ENCODE assay signal across 24 cellular contexts in the genomic region with DNA sequence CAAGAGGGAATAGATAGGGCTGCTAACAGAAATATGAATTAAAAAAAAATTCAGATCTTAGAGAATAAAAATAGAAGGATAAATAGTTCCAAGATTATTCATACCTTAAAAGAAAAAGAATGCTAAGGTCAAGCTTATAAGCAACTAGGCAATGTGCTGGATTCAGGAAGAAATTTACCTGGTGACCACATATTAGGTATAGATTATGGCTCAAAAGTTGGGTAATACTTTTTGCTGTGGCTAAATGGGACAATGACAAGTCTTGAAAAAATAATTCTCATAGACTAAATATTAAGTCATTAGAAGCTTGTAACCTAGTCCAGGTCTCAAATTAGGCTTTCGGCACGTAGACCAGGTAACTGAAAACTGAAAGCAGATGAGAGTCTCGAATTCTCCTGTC. TPM values are rescaled to one million over a fixed set of nuclear protein-coding genes. Genes with fewer than 3 reads are reported as not detected.
A peak's percentile ranks its signal among the peaks of the same experiment; 100 is the strongest.
DNase-seq lines count a peak whose midpoint lies in the region; ATAC-seq, FAIRE-seq and TF ChIP-seq lines count a peak whose summit lies in the region.
"Had no signal": no experiment of that assay in that cellular context is flagged by ENCODE, and none has a peak within 500 bp of the region (broad histone marks: within the 10 kb centered on the region; RNA-seq: fewer than 3 reads in every experiment).

No MANE protein-coding gene starts in this region.

- peaks cover 25 to 29% of the 10 kb centered on the region in 2 donors for H3K4me1 Mint-ChIP-seq in natural killer cell treated with Interleukin-12 subunit alpha and Interleukin-12 subunit beta and Interleukin-15 and Interleukin-18, amount 100 ng/mL, for 72 hours (ENCODE audit: low read depth in 2 of 2)
- H3K4me1 Mint-ChIP-seq in natural killer cell (peaks cover 38 to 40% of the 10 kb centered on the region in 2 donors), astrocyte (ENCODE audit: low read depth, unreplicated experiment) (peaks cover 14% of the 10 kb centered on the region)

- H3K9me3 Mint-ChIP-seq in natural killer cell treated with Interleukin-12 subunit alpha and Interleukin-12 subunit beta and Interleukin-15 and Interleukin-18, amount 100 ng/mL, for 72 hours, result no peaks in the 10 kb centered on the region
- H3K9me3 Mint-ChIP-seq in natural killer cell (no peaks in the 10 kb centered on the region), astrocyte (ENCODE audit: unreplicated experiment) (peaks cover 4% of the 10 kb centered on the region)
- H3K9me3 Mint-ChIP-seq: activated CD4-positive, alpha-beta T cell treated with anti-CD3 and anti-CD28 coated beads, Interleukin-2, amount 10 ng/mL, durations not matched to agents 24 days and 14 days; CD4-positive, CD25-positive, alpha-beta regulatory T cell; H9 had no signal

- no peak overlapping the region for H3K9ac ChIP-seq in astrocyte (ENCODE audit: low read length)

- H3K9me3 ChIP-seq in astrocyte (ENCODE audit: insufficient read depth, low read depth, low read length) (no peaks in the 10 kb centered on the region), neutrophil (no peaks in the 10 kb centered on the region)
- H3K9me3 ChIP-seq: Peyer's patch had no signal

- H3K4me1 ChIP-seq in astrocyte (ENCODE audit: insufficient read depth, low read length) (peaks cover 6% of the 10 kb centered on the region), neutrophil (ENCODE audit: control insufficient read depth in 1 of 2, insufficient read depth in 1 of 2, low read depth in 1 of 2, low read length in 1 of 2) (peaks cover 48 to 67% of the 10 kb centered on the region in 2 experiments)

- peak overlapping the region; percentile 60 for H3K4me3 Mint-ChIP-seq in natural killer cell treated with Interleukin-12 subunit alpha and Interleukin-12 subunit beta and Interleukin-15 and Interleukin-18, amount 100 ng/mL, for 72 hours
- H3K4me3 Mint-ChIP-seq in natural killer cell (no peak overlapping the region), astrocyte (ENCODE audit: unreplicated experiment) (no peak overlapping the region)
- H3K4me3 Mint-ChIP-seq: activated CD4-positive, alpha-beta T cell treated with anti-CD3 and anti-CD28 coated beads, Interleukin-2, amount 10 ng/mL, durations not matched to agents 24 days and 14 days; H9 had no signal

- peak overlapping the region; percentile 72 to 84 for H3K27ac Mint-ChIP-seq in natural killer cell treated with Interleukin-12 subunit alpha and Interleukin-12 subunit beta and Interleukin-15 and Interleukin-18, amount 100 ng/mL, for 72 hours
- H3K27ac Mint-ChIP-seq in natural killer cell, result peak overlapping the region in 1 of 2 donors; percentile 1
- H3K27ac Mint-ChIP-seq in astrocyte (ENCODE audit: unreplicated experiment), result peak overlapping the region; percentile 73
- H3K27ac Mint-ChIP-seq: H9 had no signal

- H3K36me3 ChIP-seq in astrocyte (ENCODE audit: insufficient read depth, low read length), result no peaks in the 10 kb centered on the region
- H3K36me3 ChIP-seq in neutrophil, result no peaks in the 10 kb centered on the region
- H3K36me3 ChIP-seq: Peyer's patch had no signal

- TF ChIP-seq CTCF in natural killer cell (IDR thresholded peaks at IDR 0.05) (no peak), astrocyte (IDR thresholded peaks at IDR 0.05; ENCODE audit: insufficient read depth, low read depth, low read length) (no peak), neutrophil (IDR thresholded peaks at IDR 0.05) (no peak)

- no peaks in the 10 kb centered on the region for H3K27me3 Mint-ChIP-seq in natural killer cell treated with Interleukin-12 subunit alpha and Interleukin-12 subunit beta and Interleukin-15 and Interleukin-18, amount 100 ng/mL, for 72 hours
- H3K27me3 Mint-ChIP-seq in natural killer cell (ENCODE audit: low read depth in 2 of 2) (no peaks in the 10 kb centered on the region), astrocyte (ENCODE audit: low read depth, unreplicated experiment) (no peaks in the 10 kb centered on the region)
- H3K27me3 Mint-ChIP-seq: activated CD4-positive, alpha-beta T cell treated with anti-CD3 and anti-CD28 coated beads, Interleukin-2, amount 10 ng/mL, durations not matched to agents 24 days and 14 days; CD4-positive, CD25-positive, alpha-beta regulatory T cell had no signal

- H3K4me2 ChIP-seq in astrocyte (ENCODE audit: low read length), result no peak overlapping the region

- no peaks in the 10 kb centered on the region for H4K20me1 ChIP-seq in astrocyte (ENCODE audit: insufficient read depth, low read length)

- no peak for DNase-seq in natural killer cell treated with Interleukin-12 subunit alpha and Interleukin-12 subunit beta and Interleukin-15 and Interleukin-18, amount 100 ng/mL, for 72 hours (ENCODE audit: low spot score)
- DNase-seq in natural killer cell (no peak), astrocyte (ENCODE audit: low read depth) (no peak), Ammon's horn (ENCODE audit: low spot score) (no peak), hypothalamus (lab: John Stamatoyannopoulos, UW) (no peak), GDM1 (lab: John Stamatoyannopoulos, UW) (no peak), dedifferentiated amniotic fluid mesenchymal stem cell (ENCODE audit: extremely low spot score) (no peak)
- DNase-seq: ACHN; activated CD4-positive, alpha-beta T cell treated with anti-CD3 and anti-CD28 coated beads, Interleukin-2, amount 10 ng/mL, durations not matched to agents 24 days and 14 days; activated gamma-delta T cell; CD4-positive, CD25-positive, alpha-beta regulatory T cell; dermis blood vessel endothelial cell; DMS153; H9; head of caudate nucleus; NCI-H1417 treated with DMSO at 0.1 percent for 48 hours; Peyer's patch; stimulated activated CD4-positive, alpha-beta T cell treated with anti-CD3 and anti-CD28 coated beads, Interleukin-4, amount 100 ng/mL, for 1 hour; stimulated activated naive CD8-positive, alpha-beta T cell treated with anti-CD3 and anti-CD28 coated beads, Interleukin-15, Interleukin-2, amounts not matched to agents 100 U/mL and 50 U/mL, for 24 hours; T-helper 2 cell had no signal

- H3K79me2 ChIP-seq in astrocyte (ENCODE audit: insufficient read depth, low read length), result peaks cover 28% of the 10 kb centered on the region

- H3K36me3 Mint-ChIP-seq in natural killer cell treated with Interleukin-12 subunit alpha and Interleukin-12 subunit beta and Interleukin-15 and Interleukin-18, amount 100 ng/mL, for 72 hours, result peaks cover 6% of the 10 kb centered on the region
- H3K36me3 Mint-ChIP-seq in natural killer cell, result no peaks in the 10 kb centered on the region
- no peaks in the 10 kb centered on the region for H3K36me3 Mint-ChIP-seq in astrocyte (ENCODE audit: low read depth, unreplicated experiment)

- H2AFZ ChIP-seq in astrocyte (ENCODE audit: low read depth, low read length), result no peak overlapping the region

- no peak for FAIRE-seq in astrocyte (lab: Jason Lieb, UNC)
- FAIRE-seq: bronchial epithelial cell had no signal

- ATAC-seq in natural killer cell treated with Interleukin-12 subunit alpha and Interleukin-12 subunit beta and Interleukin-15 and Interleukin-18, amount 100 ng/mL, for 72 hours, result no peak
- no peak for ATAC-seq in natural killer cell
- ATAC-seq: stimulated activated naive CD8-positive, alpha-beta T cell treated with anti-CD3 and anti-CD28 coated beads, Interleukin-15, Interleukin-2, amounts not matched to agents 100 U/mL and 50 U/mL, for 24 hours had no signal

- H3K27ac ChIP-seq in astrocyte (ENCODE audit: low read depth, low read length) (no peak overlapping the region), neutrophil (peak overlapping the region; percentile 79)
- H3K27ac ChIP-seq: Peyer's patch had no signal

- intact Hi-C loops in natural killer cell (cut with micrococcal nuclease), result no loop called here

- H3K27me3 ChIP-seq in astrocyte (ENCODE audit: insufficient read depth, low read length), result no peaks in the 10 kb centered on the region
- no peaks in the 10 kb centered on the region for H3K27me3 ChIP-seq in neutrophil
- H3K27me3 ChIP-seq: Peyer's patch had no signal

- no peak overlapping the region for H3K4me3 ChIP-seq in astrocyte (ENCODE audit: insufficient read depth, low read depth, low read length)
- H3K4me3 ChIP-seq in neutrophil (ENCODE audit: low read depth in 1 of 2, low read length in 1 of 2), result peak overlapping the region in 1 of 2 experiments; percentile 2
- H3K4me3 ChIP-seq: Peyer's patch, skin epidermis had no signal

RNA-seq across cellular contexts. Expression of a gene that starts 17.2 kb away (rescaled TPM):
- total RNA-seq in natural killer cell treated with Interleukin-12 subunit alpha and Interleukin-12 subunit beta and Interleukin-15 and Interleukin-18, amount 100 ng/mL, for 72 hours, result 10 to 100 TPM; 27.9 to 33.0 TPM
- 10 to 100 TPM; 19.7 to 36.7 (median 35.4) TPM for total RNA-seq in natural killer cell
- 1.7 TPM in 2 replicates for total RNA-seq in astrocyte
- total RNA-seq: G401 had no signal

RNA-seq across cellular contexts. Expression of a gene that starts 47.3 kb away (rescaled TPM):
- total RNA-seq in natural killer cell treated with Interleukin-12 subunit alpha and Interleukin-12 subunit beta and Interleukin-15 and Interleukin-18, amount 100 ng/mL, for 72 hours, result 1 to 10 TPM; 4.2 to 5.9 TPM
- total RNA-seq in natural killer cell (1 to 10 TPM; 2.4 to 3.6 (median 2.5) TPM), astrocyte (4.8 and 6.2 TPM in 2 replicates)
